In the genomic region with DNA sequence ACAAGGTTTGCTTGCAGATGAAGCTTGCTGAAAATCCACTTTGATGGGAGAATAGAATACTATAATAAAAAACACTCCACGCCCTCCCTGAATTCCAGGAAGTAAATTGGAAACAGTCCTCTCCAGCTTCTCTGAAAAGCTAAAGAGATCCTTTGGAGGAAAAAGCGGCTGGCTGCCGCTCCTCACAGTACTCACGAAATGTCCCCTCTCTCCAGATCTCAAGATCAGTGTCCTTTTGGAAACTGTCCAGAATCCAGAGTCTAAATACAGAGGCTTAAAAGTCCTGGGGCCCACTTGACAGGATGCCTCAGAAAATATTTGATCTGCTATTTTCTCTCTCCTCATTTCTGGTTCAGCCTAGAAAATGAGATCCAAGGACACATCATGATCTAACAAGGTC, we compare ENCODE assay signal across 18 cellular contexts. TPM values are rescaled to one million over a fixed set of nuclear protein-coding genes. Genes with fewer than 3 reads are reported as not detected.
A peak's percentile ranks its signal among the peaks of the same experiment; 100 is the strongest.
DNase-seq lines count a peak whose midpoint lies in the region; ATAC-seq and TF ChIP-seq lines count a peak whose summit lies in the region.
"Had no signal": no experiment of that assay in that cellular context is flagged by ENCODE, and none has a peak within 500 bp of the region (broad histone marks: within the 10 kb centered on the region; RNA-seq: fewer than 3 reads in every experiment).

No MANE protein-coding gene starts in this region.

- H3K9me3 ChIP-seq in SJCRH30 (replicated peaks) = no peaks in the 10 kb centered on the region
- no peaks in the 10 kb centered on the region for H3K9me3 ChIP-seq in fibroblast of lung (ENCODE audit: control insufficient read depth, insufficient read depth, low read depth, low read length)
- H3K9me3 ChIP-seq in mucosa of descending colon = no peaks in the 10 kb centered on the region
- no peaks in the 10 kb centered on the region for H3K9me3 ChIP-seq in stomach smooth muscle (ENCODE audit: control insufficient read depth in 2 of 2, low read length in 2 of 2)
- H3K9me3 ChIP-seq: left lung had no signal

- peak; percentile 20 for ATAC-seq in mucosa of descending colon
- no peak for ATAC-seq in GM18858 (IDR thresholded peaks at IDR 0.05; ENCODE audit: unreplicated experiment)
- ATAC-seq: left lung; stimulated activated naive CD8-positive, alpha-beta T cell treated with anti-CD3 and anti-CD28 coated beads, Interleukin-15, amount 100 ng/mL, for 72 hours had no signal

- H4K20me1 ChIP-seq in fibroblast of lung (ENCODE audit: control insufficient read depth, extremely low read depth, insufficient read depth, low read length) = no peaks in the 10 kb centered on the region

- TF ChIP-seq CTCF in fibroblast of lung (conservative IDR thresholded peaks at IDR 0.05 in 1 of 2, IDR thresholded peaks at IDR 0.05 in 1 of 2; ENCODE audit: low read depth in 1 of 2, low read length in 2 of 2) (no peak), mucosa of descending colon (IDR thresholded peaks at IDR 0.05) (no peak)

- no peaks in the 10 kb centered on the region for H3K79me2 ChIP-seq in fibroblast of lung (ENCODE audit: control insufficient read depth, insufficient read depth, low read length)

- H3K9ac ChIP-seq in fibroblast of lung (ENCODE audit: insufficient read depth, low read length) (no peak overlapping the region), stomach smooth muscle (ENCODE audit: low read length in 2 of 2) (no peak overlapping the region)

- H2AFZ ChIP-seq in fibroblast of lung (ENCODE audit: low read length) = peak overlapping the region; percentile 2

- H3K36me3 ChIP-seq in SJCRH30 = peaks cover 12% of the 10 kb centered on the region; the same call in 1 of the 2 replicates
- H3K36me3 ChIP-seq in fibroblast of lung (ENCODE audit: control insufficient read depth, insufficient read depth, low read length) = no peaks in the 10 kb centered on the region
- H3K36me3 ChIP-seq in mucosa of descending colon (ENCODE audit: low read depth) = no peaks in the 10 kb centered on the region
- H3K36me3 ChIP-seq in stomach smooth muscle (ENCODE audit: control insufficient read depth in 2 of 2, insufficient read depth in 2 of 2, low read length in 2 of 2) = no peaks in the 10 kb centered on the region
- H3K36me3 ChIP-seq: left lung had no signal

- peak in 1 of 2 experiments; percentile 71 for DNase-seq in SJCRH30
- no peak for DNase-seq in fibroblast of lung (ENCODE audit: low read depth in 2 of 2)
- DNase-seq in mucosa of descending colon = no peak
- no peak for DNase-seq in HUDEP-2 (lab: John Stamatoyannopoulos, UW; ENCODE audit: unreplicated experiment in 76 of 76)
- no peak for DNase-seq in HPDE6-E6E7 (ENCODE audit: extremely low spot score)
- DNase-seq in medulla oblongata (ENCODE audit: extremely low spot score) = no peak
- DNase-seq: activated CD4-positive, alpha-beta T cell treated with anti-CD3 and anti-CD28 coated beads for 1 hour; H9; Kasumi-1; left lung; NCI-H1694; NCI-H526 treated with DMSO at 0.1 percent for 48 hours; stimulated activated CD4-positive, alpha-beta T cell treated with anti-CD3 and anti-CD28 coated beads, Interleukin-12 subunit alpha, Interleukin-12 subunit beta, amount 100 ng/mL, for 4 hours; stimulated activated naive CD8-positive, alpha-beta T cell treated with anti-CD3 and anti-CD28 coated beads, Interleukin-15, amount 100 ng/mL, for 72 hours had no signal

- H3K4me3 ChIP-seq in SJCRH30 (no peak overlapping the region), fibroblast of lung (replicated peaks in 1 of 4; ENCODE audit: control extremely low read depth in 1 of 4, insufficient read depth in 1 of 4, low read depth in 3 of 4, low read length in 4 of 4) (no peak overlapping the region), mucosa of descending colon (no peak overlapping the region), stomach smooth muscle (ENCODE audit: low read length in 2 of 2) (no peak overlapping the region)
- H3K4me3 ChIP-seq: left lung had no signal

- intact Hi-C loops in mucosa of descending colon (cut with DNase I, micrococcal nuclease) = no loop called here

- H3K27ac ChIP-seq in SJCRH30 = peak overlapping the region; percentile 94
- H3K27ac ChIP-seq in fibroblast of lung (ENCODE audit: insufficient read depth, low read length) = no peak overlapping the region
- peak overlapping the region; percentile 18 for H3K27ac ChIP-seq in stomach smooth muscle (ENCODE audit: low read length)
- H3K27ac ChIP-seq: HL-60 had no signal

- H3K4me1 ChIP-seq in SJCRH30 = peaks cover 29% of the 10 kb centered on the region
- peaks cover 1% of the 10 kb centered on the region for H3K4me1 ChIP-seq in fibroblast of lung (ENCODE audit: control insufficient read depth, extremely low read depth, insufficient read depth, low read length)
- peaks cover 5% of the 10 kb centered on the region for H3K4me1 ChIP-seq in mucosa of descending colon (ENCODE audit: low read depth)
- H3K4me1 ChIP-seq in stomach smooth muscle (ENCODE audit: control insufficient read depth, insufficient read depth, low read length) = peaks cover 13% of the 10 kb centered on the region

- no peaks in the 10 kb centered on the region for H3K27me3 ChIP-seq in SJCRH30
- H3K27me3 ChIP-seq in fibroblast of lung (ENCODE audit: control insufficient read depth, insufficient read depth, low read length) = no peaks in the 10 kb centered on the region
- no peaks in the 10 kb centered on the region for H3K27me3 ChIP-seq in stomach smooth muscle (ENCODE audit: control insufficient read depth in 1 of 2, insufficient read depth in 2 of 2, low read length in 2 of 2)
- H3K27me3 ChIP-seq: left lung had no signal

- no peak overlapping the region for H3K4me2 ChIP-seq in fibroblast of lung (ENCODE audit: extremely low read depth, insufficient read depth, low read length)

RNA-seq across cellular contexts. Expression of gene C1QTNF2, which starts 7.3 kb away (rescaled TPM):
- total RNA-seq in SJCRH30 (2014; rRNA removed; shearing (Covaris generic)) = 21.1 TPM in 2 replicates
- total RNA-seq in fibroblast of lung (0.77 and 2.3 TPM in 2 replicates), mucosa of descending colon (1 to 10 TPM in 1 of 3 donors, under 1 TPM in 2; 0.43 to 1.5 (median 0.89) TPM)
- 2.3 and 4.5 TPM in 2 replicates for polyA plus RNA-seq in fibroblast of lung
- 2.7 and 6.0 TPM in 2 replicates for polyA plus RNA-seq in fibroblast of lung (2012)
- polyA minus RNA-seq in fibroblast of lung (ENCODE audit: low replicate concordance) = 2.8 and 5.6 TPM in 2 replicates
- total RNA-seq: T-helper 2 cell treated with Interferon-gamma antibody and Interleukin-4, amounts not matched to agents 100 ng/mL and 5 ng/mL, for 36 hours had no signal

RNA-seq across cellular contexts. Expression of gene FAM200C, which starts 36.7 kb away (rescaled TPM):
- total RNA-seq in SJCRH30 (2014; rRNA removed; shearing (Covaris generic)) = 10.3 and 10.4 TPM in 2 replicates
- total RNA-seq in fibroblast of lung (4.9 and 5.3 TPM in 2 replicates), mucosa of descending colon (1 to 10 TPM; 1.7 to 4.3 (median 1.9) TPM)
- polyA plus RNA-seq in fibroblast of lung = 1.8 and 4.0 TPM in 2 replicates
- polyA plus RNA-seq in fibroblast of lung (2012) = 1.3 and 2.0 TPM in 2 replicates
- not detected in 2 replicates for polyA minus RNA-seq in fibroblast of lung (ENCODE audit: low replicate concordance)

RNA-seq across cellular contexts. Expression of gene CCNJL, which starts 50.8 kb away (rescaled TPM):
- total RNA-seq in SJCRH30 (2014; rRNA removed; shearing (Covaris generic)) = 6.5 and 6.8 TPM in 2 replicates
- 0.26 TPM in 1 of 2 replicates, not detected in the other for total RNA-seq in fibroblast of lung
- 0.68 and 0.73 TPM in 2 replicates for polyA plus RNA-seq in fibroblast of lung
- polyA plus RNA-seq in fibroblast of lung (2012) = 0.63 and 1.2 TPM in 2 replicates
- polyA minus RNA-seq in fibroblast of lung (ENCODE audit: low replicate concordance) = 0.33 and 4.7 TPM in 2 replicates
- total RNA-seq in mucosa of descending colon = 10 to 100 TPM in 2 of 3 donors, 1 to 10 TPM in 1; 8.7 to 32.7 (median 25.0) TPM
- total RNA-seq: T-helper 2 cell treated with Interferon-gamma antibody and Interleukin-4, amounts not matched to agents 100 ng/mL and 5 ng/mL, for 36 hours had no signal

RNA-seq across cellular contexts. Expression of gene SLU7, which starts 55.8 kb away (rescaled TPM):
- total RNA-seq in SJCRH30 (2014; rRNA removed; shearing (Covaris generic)) = 38.1 and 45.7 TPM in 2 replicates
- total RNA-seq in fibroblast of lung (74.5 and 79.4 TPM in 2 replicates), mucosa of descending colon (10 to 100 TPM; 46.4 to 52.3 (median 49.5) TPM)
- 35.6 and 47.1 TPM in 2 replicates for polyA plus RNA-seq in fibroblast of lung
- polyA plus RNA-seq in fibroblast of lung (2012) = 43.0 and 51.9 TPM in 2 replicates
- 2.3 and 16.7 TPM in 2 replicates for polyA minus RNA-seq in fibroblast of lung (ENCODE audit: low replicate concordance)

RNA-seq across cellular contexts. Expression of gene PTTG1, which starts 58.5 kb away (rescaled TPM):
- total RNA-seq in SJCRH30 (2014; rRNA removed; shearing (Covaris generic)) = 383 and 394 TPM in 2 replicates
- 17.5 and 77.5 TPM in 2 replicates for total RNA-seq in fibroblast of lung
- polyA plus RNA-seq in fibroblast of lung = 108 and 363 TPM in 2 replicates
- polyA plus RNA-seq in fibroblast of lung (2012) = 41.7 and 143 TPM in 2 replicates
- 12.6 and 40.9 TPM in 2 replicates for polyA minus RNA-seq in fibroblast of lung (ENCODE audit: low replicate concordance)
- total RNA-seq in mucosa of descending colon = 10 to 100 TPM in 1 of 3 donors, 1 to 10 TPM in 2; 5.8 to 46.8 (median 9.0) TPM
